In genomic region chr12:2796187-2796663, GRCh38 we compare ENCODE assay signal across 8 cellular contexts. TPM values are rescaled to one million over a fixed set of nuclear protein-coding genes. Genes with fewer than 3 reads are reported as not detected.
DNase-seq lines count a peak whose midpoint lies in the region; ATAC-seq and TF ChIP-seq lines count a peak whose summit lies in the region.

No MANE protein-coding gene starts in this region.

- H3K36me3 Mint-ChIP-seq in T-helper 17 cell (ENCODE audit: low read depth), result no peaks in the 10 kb centered on the region

- no peak for TF ChIP-seq POLR2A in gastrocnemius medialis (IDR thresholded peaks at IDR 0.05)

- H3K27ac Mint-ChIP-seq in T-helper 17 cell, result peak overlapping the region; percentile 82

- H3K4me3 Mint-ChIP-seq in T-helper 17 cell, result peak overlapping the region; percentile 92

- peaks cover 35% of the 10 kb centered on the region for H3K36me3 ChIP-seq in left ventricle myocardium inferior
- peaks cover 0 to 42% of the 10 kb centered on the region in 2 donors for H3K36me3 ChIP-seq in gastrocnemius medialis

- no peak for ATAC-seq in Right ventricle myocardium inferior
- no peak for ATAC-seq in T-helper 17 cell
- ATAC-seq in foreskin keratinocyte, result no peak
- no peak for ATAC-seq in gastrocnemius medialis
- ATAC-seq in activated CD4-positive, CD25-positive, alpha-beta regulatory T cell treated with anti-CD3 and anti-CD28 coated beads, Interleukin-2, amount 50 U/mL, for 24 hours, result no peak

- no peaks in the 10 kb centered on the region for H3K9me3 ChIP-seq in left ventricle myocardium inferior (replicated peaks)
- H3K9me3 ChIP-seq in T-helper 17 cell (ENCODE audit: control insufficient read depth, low read length, poor library complexity, severe bottlenecking), result no peaks in the 10 kb centered on the region
- no peaks in the 10 kb centered on the region for H3K9me3 ChIP-seq in gastrocnemius medialis

- H3K27me3 ChIP-seq in left ventricle myocardium inferior (ENCODE audit: low read depth) (no peaks in the 10 kb centered on the region), foreskin keratinocyte (peaks cover 14% of the 10 kb centered on the region), gastrocnemius medialis (no peaks in the 10 kb centered on the region)

- peaks cover 28% of the 10 kb centered on the region for H3K4me1 Mint-ChIP-seq in T-helper 17 cell

- H3K4me1 ChIP-seq in left ventricle myocardium inferior (peaks cover 62% of the 10 kb centered on the region), foreskin keratinocyte (no peaks in the 10 kb centered on the region), gastrocnemius medialis (peaks cover 22 to 25% of the 10 kb centered on the region in 2 donors)

- H3K4me3 ChIP-seq in left ventricle myocardium inferior (peak overlapping the region; percentile 83), gastrocnemius medialis (peak overlapping the region; percentile 72 to 84 (median 78))

- DNase-seq in left ventricle myocardium inferior (no peak), Right ventricle myocardium inferior (ENCODE audit: missing footprints) (no peak), T-helper 17 cell (no peak), foreskin keratinocyte (peak in 1 of 2 donors; percentile 18), gastrocnemius medialis (no peak), HUDEP-2 (lab: John Stamatoyannopoulos, UW; ENCODE audit: unreplicated experiment in 76 of 76) (no peak)
- no peak for DNase-seq in stimulated activated CD4-positive, alpha-beta T cell treated with anti-CD3 and anti-CD28 coated beads, Interleukin-1b, Interleukin-23, amount 100 ng/mL, for 48 hours

- intact Hi-C loops in left ventricle myocardium inferior (cut with micrococcal nuclease), result no loop called here
- intact Hi-C loops in Right ventricle myocardium inferior (cut with DNase I), result loop anchor here (10.0 kb wide), 1 partner anchor 1001 kb away; no protein-coding TSS in a partner anchor
- intact Hi-C loops in gastrocnemius medialis (cut with DNase I; ENCODE audit: low total_unique reads), result loop anchor here (10.0 kb wide), 2 partner anchors 459 to 1079 kb away; partner anchors contain the start of gene PARP11

- no peak for TF ChIP-seq CTCF in left ventricle myocardium inferior (IDR thresholded peaks at IDR 0.05; ENCODE audit: borderline replicate concordance)
- TF ChIP-seq CTCF in foreskin keratinocyte (conservative IDR thresholded peaks at IDR 0.05), result peak; percentile 43
- no peak for TF ChIP-seq CTCF in gastrocnemius medialis (IDR thresholded peaks at IDR 0.05 in 4 of 5, conservative IDR thresholded peaks at IDR 0.05 in 1 of 5)

- in situ Hi-C loops in gastrocnemius medialis (cut with MboI; ENCODE audit: low sequenced_read_pairs in 4 of 4), result loop anchor here in 1 of 4 donors (25.0 kb wide), 1 partner anchor 1159 kb away; the partner anchor contains the start of gene WNT5B

- H3K27ac ChIP-seq in left ventricle myocardium inferior (replicated peaks) (peak overlapping the region; percentile 82), foreskin keratinocyte (no peak overlapping the region), gastrocnemius medialis (peak overlapping the region; percentile 86 to 92 (median 88))

- H3K27me3 Mint-ChIP-seq in T-helper 17 cell, result no peaks in the 10 kb centered on the region

RNA-seq across cellular contexts. Expression of gene FKBP4, which starts 1.5 kb away (rescaled TPM):
- total RNA-seq in left ventricle myocardium inferior, result 57.0 TPM
- 64.1 TPM for total RNA-seq in Right ventricle myocardium inferior
- 10 to 100 TPM; 41.9 to 44.9 TPM for total RNA-seq in T-helper 17 cell
- 86.0 and 108 TPM in 2 replicates for total RNA-seq in foreskin keratinocyte
- 75.7 and 109 TPM in 2 replicates for polyA plus RNA-seq in foreskin keratinocyte
- 10 to 100 TPM; 41.9 to 96.0 (median 53.0) TPM for total RNA-seq in gastrocnemius medialis

RNA-seq across cellular contexts. Expression of gene ITFG2, which starts 16.2 kb away (rescaled TPM):
- total RNA-seq in left ventricle myocardium inferior (12.4 TPM), Right ventricle myocardium inferior (11.4 TPM), T-helper 17 cell (10 to 100 TPM; 63.1 to 63.9 TPM), foreskin keratinocyte (18.4 and 20.2 TPM in 2 replicates), gastrocnemius medialis (1 to 10 TPM; 5.1 to 7.2 (median 5.9) TPM)
- 14.5 and 17.2 TPM in 2 replicates for polyA plus RNA-seq in foreskin keratinocyte

RNA-seq across cellular contexts. Expression of gene NRIP2, which starts 38.6 kb away (rescaled TPM):
- total RNA-seq in left ventricle myocardium inferior (1.2 TPM), Right ventricle myocardium inferior (3.2 TPM), T-helper 17 cell (not detected), foreskin keratinocyte (not detected in 2 replicates), gastrocnemius medialis (1 to 10 TPM in 3 of 4 donors, not detected in 1; 1.3 to 5.2 (median 2.0) TPM)
- polyA plus RNA-seq in foreskin keratinocyte, result not detected in 2 replicates
